Comparison of ENCODE assay signal across 8 cellular contexts in the genomic region with DNA sequence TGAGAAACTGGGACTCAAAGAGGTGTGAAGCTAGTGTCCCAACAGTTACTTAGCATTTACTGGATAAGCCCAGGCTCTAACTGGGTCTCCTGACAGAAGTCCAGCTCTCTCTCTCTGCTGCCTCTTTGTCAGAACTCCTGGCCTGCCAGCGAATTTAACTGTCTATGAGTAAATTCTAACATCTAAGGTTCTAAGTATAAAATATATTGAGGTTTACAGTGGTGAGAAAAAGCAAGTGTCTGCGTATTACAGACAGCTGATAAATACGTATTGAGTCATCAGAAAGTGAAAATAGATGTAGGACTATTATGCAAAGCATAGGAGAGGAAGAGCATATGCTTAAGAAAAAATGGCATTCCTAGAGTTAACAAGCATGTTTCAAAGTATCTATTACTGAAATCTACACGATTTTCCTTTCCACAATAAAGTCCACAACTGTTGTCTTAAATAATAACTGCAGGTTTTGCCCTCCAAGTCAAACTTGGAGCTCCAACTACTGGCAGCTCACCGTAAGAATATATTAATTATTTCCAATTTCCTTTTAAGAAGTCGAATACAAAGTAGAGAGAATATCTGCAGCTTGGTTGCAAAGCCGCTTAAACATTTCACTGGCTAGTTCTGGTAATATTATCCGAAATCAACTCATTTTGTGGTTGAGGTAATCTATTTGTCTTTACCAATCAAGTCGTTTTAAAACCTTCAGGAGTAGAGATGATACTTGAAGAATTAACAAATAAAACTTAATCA. TPM values are rescaled to one million over a fixed set of nuclear protein-coding genes. Genes with fewer than 3 reads are reported as not detected.
A peak's percentile ranks its signal among the peaks of the same experiment; 100 is the strongest.
DNase-seq lines count a peak whose midpoint lies in the region; ATAC-seq and TF ChIP-seq lines count a peak whose summit lies in the region.

No MANE protein-coding gene starts in this region.

- H3K4me1 ChIP-seq in adipocyte (ENCODE audit: control insufficient read depth, insufficient read depth, low read length) (peaks cover 39% of the 10 kb centered on the region), lower lobe of right lung (peaks cover 44% of the 10 kb centered on the region), uterus (peaks cover 0 to 14% of the 10 kb centered on the region in 2 donors)

- ATAC-seq in GM21786 (IDR thresholded peaks at IDR 0.05; ENCODE audit: unreplicated experiment) (peak; percentile 33), lower lobe of right lung (no peak)

- intact Hi-C loops in lower lobe of right lung (cut with DNase I), result loop anchor here (5.0 kb wide), 1 partner anchor 210 kb away; no protein-coding TSS in a partner anchor
- intact Hi-C loops in uterus (cut with DNase I; ENCODE audit: low total_unique reads), result no loop called here

- H3K4me3 ChIP-seq in LNCaP clone FGC (ENCODE audit: low read depth, low read length) (no peak overlapping the region), adipocyte (ENCODE audit: low read length) (peak overlapping the region; percentile 96), lower lobe of right lung (peak overlapping the region; percentile 67), uterus (peak overlapping the region; percentile 79 to 89)

- no peaks in the 10 kb centered on the region for H3K9me3 ChIP-seq in adipocyte (ENCODE audit: control insufficient read depth, low read length)
- no peaks in the 10 kb centered on the region for H3K9me3 ChIP-seq in lower lobe of right lung
- no peaks in the 10 kb centered on the region for H3K9me3 ChIP-seq in uterus

- H3K27ac ChIP-seq in lower lobe of right lung (peak overlapping the region; percentile 92), uterus (peak overlapping the region; percentile 95 to 97)

- no peak for TF ChIP-seq POLR2A in uterus (IDR thresholded peaks at IDR 0.05)

- H3K27me3 ChIP-seq in adipocyte (replicated peaks; ENCODE audit: control insufficient read depth, insufficient read depth, low read length) (no peaks in the 10 kb centered on the region), lower lobe of right lung (ENCODE audit: low read depth) (no peaks in the 10 kb centered on the region), uterus (no peaks in the 10 kb centered on the region)

- peak; percentile 57 for DNase-seq in activated CD8-positive, alpha-beta memory T cell treated with anti-CD3 and anti-CD28 coated beads for 24 hours
- no peak for DNase-seq in activated CD8-positive, alpha-beta memory T cell treated with anti-CD3 and anti-CD28 coated beads, Interleukin-2, amount 50 U/mL, for 48 hours
- no peak for DNase-seq in LNCaP clone FGC (ENCODE audit: low read depth)
- DNase-seq in adipocyte (ENCODE audit: low read depth), result peak; percentile 39
- DNase-seq in lower lobe of right lung, result no peak
- DNase-seq in uterus, result no peak
- no peak for DNase-seq in mucosa of gallbladder (ENCODE audit: low spot score)

- H3K36me3 ChIP-seq in adipocyte (ENCODE audit: control insufficient read depth, insufficient read depth, low read length, severe bottlenecking), result peaks cover 23% of the 10 kb centered on the region
- H3K36me3 ChIP-seq in lower lobe of right lung, result peaks cover 12% of the 10 kb centered on the region
- no peaks in the 10 kb centered on the region for H3K36me3 ChIP-seq in uterus

- TF ChIP-seq CTCF in LNCaP clone FGC (IDR thresholded peaks at IDR 0.05; ENCODE audit: control insufficient read depth, extremely low read depth, insufficient read depth), result peak; percentile 25; the same call in 1 of the 2 replicates
- TF ChIP-seq CTCF in lower lobe of right lung (IDR thresholded peaks at IDR 0.05), result peak; percentile 32
- peak in 2 of 4 experiments; percentile 43 to 54 for TF ChIP-seq CTCF in uterus (IDR thresholded peaks at IDR 0.05)

- peak overlapping the region; percentile 96 for H3K9ac ChIP-seq in adipocyte (ENCODE audit: low read length)

RNA-seq across cellular contexts. Expression of a gene that starts 1.4 kb away (rescaled TPM):
- 63.8 TPM for total RNA-seq in lower lobe of right lung
- 100 to 1,000 TPM; 103 to 164 (median 134) TPM for total RNA-seq in uterus
- total RNA-seq in mucosa of gallbladder, result 59.7 TPM

Comparison
In these comparisons a context has a peak if more than half of its experiments do, and no peak if none do; other contexts are left out.
1. DNase-seq: peak in activated CD8-positive, alpha-beta memory T cell treated with anti-CD3 and anti-CD28 coated beads for 24 hours (single experiment) and adipocyte (single experiment); none in activated CD8-positive, alpha-beta memory T cell treated with anti-CD3 and anti-CD28 coated beads, Interleukin-2, amount 50 U/mL, for 48 hours (single experiment), LNCaP clone FGC (single experiment), lower lobe of right lung (single experiment), uterus (0 of 2) and mucosa of gallbladder (single experiment).